In genomic region chr15:38846351-38846750, GRCh38 we compare ENCODE assay signal across 2 cellular contexts.
TF ChIP-seq lines count a peak whose summit lies in the region.

No MANE protein-coding gene starts in this region.

TF ChIP-seq in SK-N-SH, 30 proteins besides CTCF, POLR2A, EP300 and RAD21 (continued from another document):
- TF ChIP-seq REST (IDR thresholded peaks at IDR 0.05; ENCODE audit: low read depth, low read length) (no peak), NRF1 (IDR thresholded peaks at IDR 0.05; ENCODE audit: low read depth, low read length) (no peak), RFX5 (IDR thresholded peaks at IDR 0.05; ENCODE audit: low read length) (no peak), RXRA (IDR thresholded peaks at IDR 0.05; ENCODE audit: borderline replicate concordance, low read depth) (no peak), USF2 (IDR thresholded peaks at IDR 0.05; ENCODE audit: borderline replicate concordance, low read depth, low read length) (no peak), TAF1 (IDR thresholded peaks at IDR 0.05; ENCODE audit: borderline replicate concordance, low read depth, low read length) (no peak), YY1 (IDR thresholded peaks at IDR 0.05; ENCODE audit: low read depth) (no peak)
TF ChIP-seq in SK-N-SH: peak in this region for 0.

TF ChIP-seq in SK-N-SH treated with all-trans-retinoic acid at 6 μM for 48 hours, 23 proteins besides CTCF, POLR2A, EP300 and RAD21 (continued from another document):
- no peak for TF ChIP-seq TSHZ2 (CRISPR knock-in tag; IDR thresholded peaks at IDR 0.05)
- no peak for TF ChIP-seq ZNF70 (CRISPR knock-in tag; IDR thresholded peaks at IDR 0.05)
- TF ChIP-seq, protein P1, sequence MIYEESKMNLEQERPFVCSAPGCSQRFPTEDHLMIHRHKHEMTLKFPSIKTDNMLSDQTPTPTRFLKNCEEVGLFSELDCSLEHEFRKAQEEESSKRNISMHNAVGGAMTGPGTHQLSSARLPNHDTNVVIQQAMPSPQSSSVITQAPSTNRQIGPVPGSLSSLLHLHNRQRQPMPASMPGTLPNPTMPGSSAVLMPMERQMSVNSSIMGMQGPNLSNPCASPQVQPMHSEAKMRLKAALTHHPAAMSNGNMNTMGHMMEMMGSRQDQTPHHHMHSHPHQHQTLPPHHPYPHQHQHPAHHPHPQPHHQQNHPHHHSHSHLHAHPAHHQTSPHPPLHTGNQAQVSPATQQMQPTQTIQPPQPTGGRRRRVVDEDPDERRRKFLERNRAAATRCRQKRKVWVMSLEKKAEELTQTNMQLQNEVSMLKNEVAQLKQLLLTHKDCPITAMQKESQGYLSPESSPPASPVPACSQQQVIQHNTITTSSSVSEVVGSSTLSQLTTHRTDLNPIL (CRISPR knock-in tag; IDR thresholded peaks at IDR 0.05; ENCODE audit: low read depth): no peak
- TF ChIP-seq, protein P2, sequence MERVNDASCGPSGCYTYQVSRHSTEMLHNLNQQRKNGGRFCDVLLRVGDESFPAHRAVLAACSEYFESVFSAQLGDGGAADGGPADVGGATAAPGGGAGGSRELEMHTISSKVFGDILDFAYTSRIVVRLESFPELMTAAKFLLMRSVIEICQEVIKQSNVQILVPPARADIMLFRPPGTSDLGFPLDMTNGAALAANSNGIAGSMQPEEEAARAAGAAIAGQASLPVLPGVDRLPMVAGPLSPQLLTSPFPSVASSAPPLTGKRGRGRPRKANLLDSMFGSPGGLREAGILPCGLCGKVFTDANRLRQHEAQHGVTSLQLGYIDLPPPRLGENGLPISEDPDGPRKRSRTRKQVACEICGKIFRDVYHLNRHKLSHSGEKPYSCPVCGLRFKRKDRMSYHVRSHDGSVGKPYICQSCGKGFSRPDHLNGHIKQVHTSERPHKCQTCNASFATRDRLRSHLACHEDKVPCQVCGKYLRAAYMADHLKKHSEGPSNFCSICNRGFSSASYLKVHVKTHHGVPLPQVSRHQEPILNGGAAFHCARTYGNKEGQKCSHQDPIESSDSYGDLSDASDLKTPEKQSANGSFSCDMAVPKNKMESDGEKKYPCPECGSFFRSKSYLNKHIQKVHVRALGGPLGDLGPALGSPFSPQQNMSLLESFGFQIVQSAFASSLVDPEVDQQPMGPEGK (CRISPR knock-in tag; IDR thresholded peaks at IDR 0.05; ENCODE audit: borderline replicate concordance): no peak
- no peak for TF ChIP-seq ZNF565 (CRISPR knock-in tag; conservative IDR thresholded peaks at IDR 0.05; ENCODE audit: low read depth)
- no peak for TF ChIP-seq SNAI2 (CRISPR knock-in tag; IDR thresholded peaks at IDR 0.05)
- TF ChIP-seq OSR1 (CRISPR knock-in tag; IDR thresholded peaks at IDR 0.05): no peak
- TF ChIP-seq GLIS3 (CRISPR knock-in tag; IDR thresholded peaks at IDR 0.05): no peak
- TF ChIP-seq TOX (CRISPR knock-in tag; IDR thresholded peaks at IDR 0.05; ENCODE audit: borderline replicate concordance): no peak
- no peak for TF ChIP-seq ZNF8 (CRISPR knock-in tag; IDR thresholded peaks at IDR 0.05)
- no peak for TF ChIP-seq ISL1 (CRISPR knock-in tag; IDR thresholded peaks at IDR 0.05)
- no peak for TF ChIP-seq BACH2 (CRISPR knock-in tag; IDR thresholded peaks at IDR 0.05; ENCODE audit: borderline replicate concordance)
- no peak for TF ChIP-seq ESRRG (CRISPR knock-in tag; IDR thresholded peaks at IDR 0.05)
